ENCODE assay signal across 8 cellular contexts in the genomic region with DNA sequence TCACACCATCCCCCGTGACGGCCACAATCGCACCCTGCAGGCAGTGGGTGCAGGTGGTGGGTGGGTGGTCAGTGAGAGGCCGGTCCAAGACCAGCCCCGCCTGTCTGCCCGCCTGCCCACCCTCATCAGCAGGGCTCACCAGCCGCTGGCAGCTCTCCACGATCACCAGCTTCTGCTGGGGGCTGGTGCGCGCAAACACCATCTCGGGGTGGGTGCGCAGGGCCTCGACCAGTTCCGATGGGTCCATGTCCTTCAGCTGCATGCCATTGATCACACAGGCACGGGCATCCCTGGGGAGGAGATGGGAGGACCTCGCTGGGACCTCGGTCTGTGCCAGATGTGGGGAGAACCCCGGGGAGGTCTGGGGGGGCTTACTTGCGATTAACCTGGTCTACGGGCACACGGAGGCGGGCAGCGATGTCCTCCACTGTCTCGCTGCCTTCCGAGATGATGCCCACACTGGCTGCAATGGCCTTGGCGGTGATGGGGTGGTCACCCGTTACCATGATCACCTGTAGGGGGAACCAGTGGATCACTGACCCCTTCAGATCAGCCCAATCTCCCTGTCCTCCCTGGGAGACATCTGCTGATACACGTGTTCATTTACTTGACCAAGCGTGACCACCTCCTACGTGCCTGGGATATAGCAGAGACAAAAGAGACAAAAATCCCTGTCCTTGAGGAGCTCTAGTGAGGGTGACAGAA. TPM values are rescaled to one million over a fixed set of nuclear protein-coding genes. Genes with fewer than 3 reads are reported as not detected.
DNase-seq lines count a peak whose midpoint lies in the region; ATAC-seq and TF ChIP-seq lines count a peak whose summit lies in the region.

No MANE protein-coding gene starts in this region.

- H3K4me1 Mint-ChIP-seq in type B pancreatic cell (ENCODE audit: unreplicated experiment), result peaks cover 4% of the 10 kb centered on the region

- peaks cover 44% of the 10 kb centered on the region for H3K27me3 Mint-ChIP-seq in type B pancreatic cell

- H3K4me3 ChIP-seq in cardiac fibroblast (replicated peaks in 1 of 2; ENCODE audit: low read depth in 2 of 2, low read length in 2 of 2), result no peak overlapping the region

- TF ChIP-seq CTCF in cardiac fibroblast (IDR thresholded peaks at IDR 0.05; ENCODE audit: low read depth, low read length) (peak; percentile 17), type B pancreatic cell (conservative IDR thresholded peaks at IDR 0.05) (peak; percentile 60)

- no peaks in the 10 kb centered on the region for H3K9me3 Mint-ChIP-seq in type B pancreatic cell

- no peak for ATAC-seq in GM19324 (IDR thresholded peaks at IDR 0.05; ENCODE audit: low FRiP score, unreplicated experiment)
- ATAC-seq in GM21423 (IDR thresholded peaks at IDR 0.05; ENCODE audit: unreplicated experiment), result no peak

- no peaks in the 10 kb centered on the region for H3K36me3 Mint-ChIP-seq in type B pancreatic cell

- H3K4me3 Mint-ChIP-seq in type B pancreatic cell, result peak overlapping the region; percentile 48

- DNase-seq in SHP77 (lab: John Stamatoyannopoulos, UW) (peak; percentile 70 to 75), SHP77 treated with DMSO at 0.1 percent for 48 hours (lab: John Stamatoyannopoulos, UW) (no peak), NCI-H524 treated with DMSO at 0.1 percent for 48 hours (lab: John Stamatoyannopoulos, UW) (peak; percentile 32), cardiac fibroblast (ENCODE audit: low read depth in 2 of 2) (peak; percentile 26 to 39), type B pancreatic cell (ENCODE audit: extremely low spot score, unreplicated experiment) (no peak), NOMO-1 treated with DMSO at 0.1 percent for 48 hours (lab: John Stamatoyannopoulos, UW; ENCODE audit: unreplicated experiment) (no peak)

- H3K27ac Mint-ChIP-seq in type B pancreatic cell, result no peak overlapping the region

RNA-seq across cellular contexts. Expression of a gene that starts 8.0 kb away (rescaled TPM):
- total RNA-seq in type B pancreatic cell (ENCODE audit: low replicate concordance), result 1.3 and 16.8 TPM in 2 replicates

RNA-seq across cellular contexts. Expression of a gene that starts 10.0 kb away (rescaled TPM):
- total RNA-seq in type B pancreatic cell (ENCODE audit: low replicate concordance), result 104 and 113 TPM in 2 replicates

RNA-seq across cellular contexts. Expression of a gene that starts 22.2 kb away (rescaled TPM):
- total RNA-seq in type B pancreatic cell (ENCODE audit: low replicate concordance), result not detected in 2 replicates

RNA-seq across cellular contexts. Expression of a gene that starts 27.3 kb away (rescaled TPM):
- 0.53 TPM in 1 of 2 replicates, not detected in the other for total RNA-seq in type B pancreatic cell (ENCODE audit: low replicate concordance)

RNA-seq across cellular contexts. Expression of a gene that starts 30.5 kb away (rescaled TPM):
- not detected in 2 replicates for total RNA-seq in type B pancreatic cell (ENCODE audit: low replicate concordance)

Comparison
In these comparisons a context has a peak if more than half of its experiments do, and no peak if none do; other contexts are left out.
1. DNase-seq: peak in SHP77 (2 of 2), NCI-H524 treated with DMSO at 0.1 percent for 48 hours (single experiment) and cardiac fibroblast (2 of 2); none in SHP77 treated with DMSO at 0.1 percent for 48 hours (single experiment), type B pancreatic cell (single experiment) and NOMO-1 treated with DMSO at 0.1 percent for 48 hours (single experiment).